ENCODE assay signal across 1 cellular context in genomic region chr3:58175429-58176184, GRCh38.
TF ChIP-seq lines count a peak whose summit lies in the region.

No MANE protein-coding gene starts in this region.

TF ChIP-seq in HepG2, 621 proteins besides CTCF, POLR2A, EP300 and RAD21 (continued from another document and continues in another):
- no peak for TF ChIP-seq PRDM4 (CRISPR knock-in tag; IDR thresholded peaks at IDR 0.05; ENCODE audit: borderline replicate concordance)
- peak; percentile 66; the same call in 1 of the 2 replicates for TF ChIP-seq MAX (IDR thresholded peaks at IDR 0.05)
- TF ChIP-seq ZNF224 (CRISPR knock-in tag; IDR thresholded peaks at IDR 0.05): 0 out of 2 replicates have a peak, but pooled peaks have one; percentile 44
- TF ChIP-seq CSRNP1 (CRISPR knock-in tag; IDR thresholded peaks at IDR 0.05): no peak
- TF ChIP-seq ZNF12 (CRISPR knock-in tag; IDR thresholded peaks at IDR 0.05): 0 out of 2 replicates have a peak, but pooled peaks have one; percentile 32
- TF ChIP-seq PBX3 (CRISPR knock-in tag; IDR thresholded peaks at IDR 0.05; ENCODE audit: borderline replicate concordance): 0 out of 2 replicates have a peak, but pooled peaks have one; percentile 36
- TF ChIP-seq HNRNPLL (IDR thresholded peaks at IDR 0.05; ENCODE audit: low read depth, low read length, poor library complexity, severe bottlenecking): no peak
- no peak for TF ChIP-seq SNAPC2 (CRISPR knock-in tag; IDR thresholded peaks at IDR 0.05)
- TF ChIP-seq ZNF670 (CRISPR knock-in tag; IDR thresholded peaks at IDR 0.05; ENCODE audit: borderline replicate concordance): peak; percentile 62; the same call in 1 of the 2 replicates
- TF ChIP-seq ZNF597 (CRISPR knock-in tag; IDR thresholded peaks at IDR 0.05): no peak
- TF ChIP-seq ZBTB21 (CRISPR knock-in tag; IDR thresholded peaks at IDR 0.05): no peak
- no peak for TF ChIP-seq ZNF317 (CRISPR knock-in tag; IDR thresholded peaks at IDR 0.05)
- no peak for TF ChIP-seq SPEN (CRISPR knock-in tag; IDR thresholded peaks at IDR 0.05; ENCODE audit: low read depth)
- TF ChIP-seq SAP130 (CRISPR knock-in tag; IDR thresholded peaks at IDR 0.05; ENCODE audit: low read depth): peak; percentile 74
- peak; percentile 51; the same call in 1 of the 2 replicates for TF ChIP-seq KDM3A (CRISPR knock-in tag; IDR thresholded peaks at IDR 0.05; ENCODE audit: low read depth)
- TF ChIP-seq ZNF547 (CRISPR knock-in tag; IDR thresholded peaks at IDR 0.05): peak; percentile 41; the same call in 1 of the 2 replicates
- no peak; the same call in 1 of the 2 replicates for TF ChIP-seq ZKSCAN5 (CRISPR knock-in tag; IDR thresholded peaks at IDR 0.05)
- TF ChIP-seq NKX3-1 (CRISPR knock-in tag; IDR thresholded peaks at IDR 0.05): peak; percentile 72; the same call in 1 of the 2 replicates
- TF ChIP-seq HOMEZ (CRISPR knock-in tag; IDR thresholded peaks at IDR 0.05; ENCODE audit: low read depth): no peak; the same call in none of the 2 replicates
- no peak for TF ChIP-seq ZNF260 (CRISPR knock-in tag; IDR thresholded peaks at IDR 0.05; ENCODE audit: borderline replicate concordance, low read depth)
- TF ChIP-seq FOXO1 (CRISPR knock-in tag; IDR thresholded peaks at IDR 0.05): peak; percentile 95
- no peak for TF ChIP-seq TCF12 (IDR thresholded peaks at IDR 0.05)
- TF ChIP-seq TCF12 (CRISPR knock-in tag; IDR thresholded peaks at IDR 0.05): peak; percentile 59; the same call in 1 of the 2 replicates
- TF ChIP-seq ZNF616 (CRISPR knock-in tag; IDR thresholded peaks at IDR 0.05; ENCODE audit: low read depth): no peak
- no peak for TF ChIP-seq ZNF672 (CRISPR knock-in tag; IDR thresholded peaks at IDR 0.05)
- no peak for TF ChIP-seq ZBTB10 (CRISPR knock-in tag; IDR thresholded peaks at IDR 0.05; ENCODE audit: borderline replicate concordance)
- TF ChIP-seq TAF1 (CRISPR knock-in tag; IDR thresholded peaks at IDR 0.05): 0 out of 2 replicates have a peak, but pooled peaks have one; percentile 7
- 0 out of 2 replicates have a peak, but pooled peaks have one; percentile 45 for TF ChIP-seq ZNF740 (CRISPR knock-in tag; IDR thresholded peaks at IDR 0.05)
- TF ChIP-seq ZNF652 (CRISPR knock-in tag; IDR thresholded peaks at IDR 0.05; ENCODE audit: borderline replicate concordance, low read depth): peak; percentile 61; the same call in 1 of the 2 replicates
- no peak for TF ChIP-seq ZNF781 (CRISPR knock-in tag; IDR thresholded peaks at IDR 0.05; ENCODE audit: borderline replicate concordance, not compliant biosample characterization)
- peak; percentile 86 for TF ChIP-seq PPARG (CRISPR knock-in tag; conservative IDR thresholded peaks at IDR 0.05)
- TF ChIP-seq GTF3A (CRISPR knock-in tag; conservative IDR thresholded peaks at IDR 0.05): no peak
- TF ChIP-seq CCDC6 (CRISPR knock-in tag; IDR thresholded peaks at IDR 0.05): peak; percentile 51; the same call in 1 of the 2 replicates
- TF ChIP-seq RBFOX2 (IDR thresholded peaks at IDR 0.05; ENCODE audit: low read depth, low read length): 0 out of 2 replicates have a peak, but pooled peaks have one; percentile 54
- no peak for TF ChIP-seq KLF6 (CRISPR knock-in tag; IDR thresholded peaks at IDR 0.05)
- no peak for TF ChIP-seq ZNF646 (CRISPR knock-in tag; IDR thresholded peaks at IDR 0.05)
- TF ChIP-seq ZNF18 (CRISPR knock-in tag; IDR thresholded peaks at IDR 0.05; ENCODE audit: insufficient replicate concordance): no peak
